ENCODE assay signal across 11 cellular contexts in the genomic region with DNA sequence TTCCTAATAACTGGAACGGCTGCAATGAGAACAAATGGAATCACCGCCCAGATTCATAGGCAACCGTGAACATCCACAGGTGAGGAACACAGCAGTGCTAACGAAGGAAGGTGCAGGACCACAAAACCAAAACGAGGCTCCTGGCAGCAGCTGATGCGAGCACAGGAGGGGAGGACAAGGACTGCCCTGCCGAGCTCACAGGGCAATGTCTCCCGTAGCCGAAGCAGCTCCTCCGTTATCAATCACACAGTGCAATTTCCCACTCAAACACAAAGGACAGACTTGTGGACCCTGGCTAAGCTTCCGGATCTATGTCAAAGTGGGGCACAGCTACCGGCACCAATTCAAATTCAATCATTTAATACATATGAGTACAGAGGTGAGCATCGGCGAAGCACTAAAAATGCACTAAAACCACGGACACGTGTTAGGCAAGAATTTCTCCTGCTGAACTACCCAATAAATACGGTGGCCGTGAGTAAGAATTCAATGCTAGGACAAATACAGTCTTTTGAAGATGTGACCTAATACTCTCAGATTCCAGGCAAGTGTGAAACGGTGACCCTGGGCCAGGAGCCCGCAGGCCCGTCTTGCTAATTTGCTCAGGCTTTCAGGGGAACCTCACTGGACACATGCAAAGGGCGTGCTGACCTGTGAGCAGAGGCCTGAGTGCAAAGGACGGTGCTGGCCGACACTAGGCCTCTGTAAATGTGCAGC.
DNase-seq lines count a peak whose midpoint lies in the region; ATAC-seq, FAIRE-seq and TF ChIP-seq lines count a peak whose summit lies in the region.
"Had no signal": no experiment of that assay in that cellular context is flagged by ENCODE, and none has a peak within 500 bp of the region (broad histone marks: within the 10 kb centered on the region; RNA-seq: fewer than 3 reads in every experiment).

No MANE protein-coding gene starts in this region.

- no peak overlapping the region for H3K4me3 ChIP-seq in IMR-90 (ENCODE audit: insufficient read depth, low read depth, low read length)
- H3K4me3 ChIP-seq in astrocyte (ENCODE audit: insufficient read depth, low read depth, low read length), result no peak overlapping the region
- H3K4me3 ChIP-seq in right lobe of liver, result no peak overlapping the region
- H3K4me3 ChIP-seq: GM12878, thoracic aorta had no signal

- H3K9me1 ChIP-seq in IMR-90 (ENCODE audit: insufficient read depth, low read length), result peaks cover 55% of the 10 kb centered on the region

- no peak overlapping the region for H2BK15ac ChIP-seq in IMR-90 (ENCODE audit: low read depth, low read length)

- peaks cover 93% of the 10 kb centered on the region for H3K79me2 ChIP-seq in astrocyte (ENCODE audit: insufficient read depth, low read length)

- H3K9me3 ChIP-seq in IMR-90 (ENCODE audit: control insufficient read depth, insufficient read depth, low read length) (no peaks in the 10 kb centered on the region), astrocyte (ENCODE audit: insufficient read depth, low read depth, low read length) (no peaks in the 10 kb centered on the region), right lobe of liver (no peaks in the 10 kb centered on the region)
- H3K9me3 ChIP-seq: thoracic aorta had no signal

- CTCF ChIA-PET in IMR-90 (lab: Yijun Ruan, JAX), result interaction anchor here (0.5 kb wide), 1 partner anchor 342 kb away, joined by 4 read pairs; no protein-coding TSS in a partner anchor

- no peak overlapping the region for H2BK120ac ChIP-seq in IMR-90 (ENCODE audit: low read depth, low read length)

- FAIRE-seq in astrocyte (lab: Jason Lieb, UNC), result no peak
- FAIRE-seq: GM12878 had no signal

- no peak overlapping the region for H2AFZ ChIP-seq in IMR-90 (replicated peaks; ENCODE audit: low read length, poor library complexity)
- no peak overlapping the region for H2AFZ ChIP-seq in astrocyte (ENCODE audit: low read depth, low read length)

- WGBS in IMR-90 (ENCODE audit: extremely low coverage in 2 of 2, insufficient read length in 1 of 2), 2 experiments, result 78% methylated on average over 8 of the region's 24 CpGs; no CpG with 5 or more reads in 1 of the 2 experiments
- 41% methylated on average over 20 of the region's 24 CpGs for WGBS in right lobe of liver (ENCODE audit: insufficient coverage, low coverage, low lambda C conversion rate, missing lambda C conversion rate)

- TF ChIP-seq POLR2A in IMR-90 (IDR thresholded peaks at IDR 0.05; ENCODE audit: low read depth, low read length) (no peak), right lobe of liver (IDR thresholded peaks at IDR 0.05) (no peak)

- ATAC-seq in IMR-90 (ENCODE audit: low read depth) (no peak), right lobe of liver (peak; percentile 34 to 80 (median 64))
- no peak for ATAC-seq in stimulated activated effector memory CD8-positive, alpha-beta T cell treated with anti-CD3 and anti-CD28 coated beads, Interleukin-12 subunit alpha, Interleukin-12 subunit beta, amount 100 ng/mL, for 72 hours
- ATAC-seq: GM12878 had no signal

- in situ Hi-C loops in IMR-90 (cut with MboI; ENCODE audit: low sequenced_read_pairs), result no loop called here

- peaks cover 42% of the 10 kb centered on the region for H3K4me1 ChIP-seq in IMR-90 (ENCODE audit: control insufficient read depth, insufficient read depth, low read length)
- peaks cover 47% of the 10 kb centered on the region for H3K4me1 ChIP-seq in astrocyte (ENCODE audit: insufficient read depth, low read length)
- peaks cover 3 to 65% (median 35%) of the 10 kb centered on the region in 4 donors for H3K4me1 ChIP-seq in right lobe of liver

- H2AK9ac ChIP-seq in IMR-90 (replicated peaks; ENCODE audit: low read depth, low read length, poor library complexity), result no peak overlapping the region

- H2BK20ac ChIP-seq in IMR-90 (ENCODE audit: low read depth, low read length), result no peak overlapping the region

- H3K27ac ChIP-seq in IMR-90 (ENCODE audit: insufficient read depth, low read length) (no peak overlapping the region), astrocyte (ENCODE audit: low read depth, low read length) (no peak overlapping the region), right lobe of liver (peak overlapping the region; percentile 42 to 59 (median 48))

- POLR2A ChIA-PET in IMR-90 (lab: Charles Lee; ENCODE audit: unreplicated experiment), result no interaction called here

- H3K4ac ChIP-seq in IMR-90 (ENCODE audit: low read depth, low read length), result peak overlapping the region; percentile 29; the same call in 1 of the 2 replicates

- peak overlapping the region; percentile 60; the same call in 1 of the 2 replicates for H2AK5ac ChIP-seq in IMR-90 (ENCODE audit: low read depth, low read length)

- peak overlapping the region; percentile 100 for H3K27ac Mint-ChIP-seq in astrocyte (ENCODE audit: unreplicated experiment)
- peak overlapping the region; percentile 54 for H3K27ac Mint-ChIP-seq in stimulated activated effector memory CD8-positive, alpha-beta T cell treated with anti-CD3 and anti-CD28 coated beads, Interleukin-12 subunit alpha, Interleukin-12 subunit beta, amount 100 ng/mL, for 72 hours

- no peak overlapping the region for H3K56ac ChIP-seq in IMR-90 (ENCODE audit: extremely low read depth, insufficient read depth, low read length)

- TF ChIP-seq CTCF in IMR-90 (conservative IDR thresholded peaks at IDR 0.05; ENCODE audit: low read depth, low read length), result no peak
- TF ChIP-seq CTCF in astrocyte (IDR thresholded peaks at IDR 0.05; ENCODE audit: insufficient read depth, low read depth, low read length), result no peak
- TF ChIP-seq CTCF in right lobe of liver (IDR thresholded peaks at IDR 0.05), result no peak

- peaks cover 19% of the 10 kb centered on the region for H3K36me3 Mint-ChIP-seq in astrocyte (ENCODE audit: low read depth, unreplicated experiment)
- H3K36me3 Mint-ChIP-seq in stimulated activated effector memory CD8-positive, alpha-beta T cell treated with anti-CD3 and anti-CD28 coated beads, Interleukin-12 subunit alpha, Interleukin-12 subunit beta, amount 100 ng/mL, for 72 hours, result peaks cover 70% of the 10 kb centered on the region

- H3K4me2 ChIP-seq in IMR-90 (ENCODE audit: low read depth, low read length) (no peak overlapping the region; the same call in 1 of the 2 replicates), astrocyte (ENCODE audit: low read length) (peak overlapping the region; percentile 40)

- no peak for TF ChIP-seq RAD21 in IMR-90 (IDR thresholded peaks at IDR 0.05; ENCODE audit: low read length)

- H3K9ac ChIP-seq in IMR-90 (ENCODE audit: low read depth, low read length) (no peak overlapping the region), astrocyte (ENCODE audit: low read length) (no peak overlapping the region)

- no TSS peak for BruUV-seq in IMR-90 (replicated peaks; lab: Mats Ljungman, UMichigan)

- H3K14ac ChIP-seq in IMR-90 (replicated peaks; ENCODE audit: low read depth, low read length), result no peak overlapping the region

- H2BK5ac ChIP-seq in IMR-90 (ENCODE audit: low read depth, low read length, poor library complexity, severe bottlenecking), result no peak overlapping the region

- no peak overlapping the region for H3K18ac ChIP-seq in IMR-90 (ENCODE audit: low read depth, low read length)

- peaks cover 62 to 88% of the 10 kb centered on the region in 2 experiments for H3K79me1 ChIP-seq in IMR-90 (ENCODE audit: low read depth in 1 of 2, low read length in 2 of 2)

- dilution Hi-C loops in IMR-90 (cut with HindIII; ENCODE audit: low sequenced_read_pairs, unreplicated experiment), result no loop called here

- H3K9me3 Mint-ChIP-seq in astrocyte (ENCODE audit: unreplicated experiment), result no peaks in the 10 kb centered on the region
- no peaks in the 10 kb centered on the region for H3K9me3 Mint-ChIP-seq in stimulated activated effector memory CD8-positive, alpha-beta T cell treated with anti-CD3 and anti-CD28 coated beads, Interleukin-12 subunit alpha, Interleukin-12 subunit beta, amount 100 ng/mL, for 72 hours

- DNase-seq in IMR-90 (no peak), astrocyte (ENCODE audit: low read depth) (no peak), right lobe of liver (peak; percentile 63 to 85 (median 81)), dermis blood vessel endothelial cell (no peak), UCSD-AML1 (lab: John Stamatoyannopoulos, UW; ENCODE audit: unreplicated experiment) (no peak)
- no peak for DNase-seq in stimulated activated effector memory CD8-positive, alpha-beta T cell treated with anti-CD3 and anti-CD28 coated beads, Interleukin-12 subunit alpha, Interleukin-12 subunit beta, amount 100 ng/mL, for 72 hours (ENCODE audit: low spot score in 2 of 2)
- no peak for DNase-seq in activated CD4-positive, alpha-beta T cell treated with anti-CD3 and anti-CD28 coated beads, Interleukin-2, amount 50 U/mL, for 48 hours
- no peak for DNase-seq in central memory CD4-positive, alpha-beta T cell
- DNase-seq: stimulated activated CD4-positive, alpha-beta T cell treated with anti-CD3 and anti-CD28 coated beads, Interleukin-4, amount 100 ng/mL, for 24 hours had no signal

- peak overlapping the region; percentile 8 for H3K4me3 Mint-ChIP-seq in astrocyte (ENCODE audit: unreplicated experiment)
- H3K4me3 Mint-ChIP-seq in stimulated activated effector memory CD8-positive, alpha-beta T cell treated with anti-CD3 and anti-CD28 coated beads, Interleukin-12 subunit alpha, Interleukin-12 subunit beta, amount 100 ng/mL, for 72 hours, result no peak overlapping the region

- no peak overlapping the region; a peak in 1 of 4 replicates for H4K8ac ChIP-seq in IMR-90 (ENCODE audit: low read depth in 2 of 2, low read length in 2 of 2)

- no peaks in the 10 kb centered on the region for H3K27me3 ChIP-seq in IMR-90 (ENCODE audit: control insufficient read depth, insufficient read depth, low read length)
- no peaks in the 10 kb centered on the region for H3K27me3 ChIP-seq in astrocyte (ENCODE audit: insufficient read depth, low read length)
- no peaks in the 10 kb centered on the region for H3K27me3 ChIP-seq in right lobe of liver

- intact Hi-C loops in IMR-90 (cut with micrococcal nuclease) (loop anchor here (5.0 kb wide), 1 partner anchor 71 kb away; a partner anchor contains a TSS), right lobe of liver (cut with DNase I) (no loop called here)

- 0 out of 2 replicates have a peak overlapping the region, but pooled peaks have one; percentile 3 for H3K23ac ChIP-seq in IMR-90 (ENCODE audit: low read depth, low read length)

- H3K36me3 ChIP-seq in IMR-90 (ENCODE audit: control insufficient read depth, insufficient read depth, low read length) (peaks cover 4% of the 10 kb centered on the region; the same call in 1 of the 2 replicates), astrocyte (ENCODE audit: insufficient read depth, low read length) (no peaks in the 10 kb centered on the region), right lobe of liver (no peaks in the 10 kb centered on the region)
- H3K36me3 ChIP-seq: thoracic aorta had no signal

- H4K5ac ChIP-seq in IMR-90 (ENCODE audit: low read depth, low read length), result no peak overlapping the region

- H3K27me3 Mint-ChIP-seq in astrocyte (ENCODE audit: low read depth, unreplicated experiment), result no peaks in the 10 kb centered on the region

- H3K4me1 Mint-ChIP-seq in astrocyte (ENCODE audit: low read depth, unreplicated experiment), result peaks cover 78% of the 10 kb centered on the region
- peaks cover 93% of the 10 kb centered on the region for H3K4me1 Mint-ChIP-seq in stimulated activated effector memory CD8-positive, alpha-beta T cell treated with anti-CD3 and anti-CD28 coated beads, Interleukin-12 subunit alpha, Interleukin-12 subunit beta, amount 100 ng/mL, for 72 hours

- no peak overlapping the region for H4K91ac ChIP-seq in IMR-90 (ENCODE audit: insufficient read depth, low read depth, low read length)

- H4K20me1 ChIP-seq in IMR-90 (ENCODE audit: insufficient read depth, low read length) (peaks cover 76% of the 10 kb centered on the region), astrocyte (ENCODE audit: insufficient read depth, low read length) (peaks cover 60% of the 10 kb centered on the region)

Comparison
In these comparisons a context has a peak if more than half of its experiments do, and no peak if none do; other contexts are left out.
1. ATAC-seq: peak in right lobe of liver (4 of 4); none in IMR-90 (single experiment) and stimulated activated effector memory CD8-positive, alpha-beta T cell treated with anti-CD3 and anti-CD28 coated beads, Interleukin-12 subunit alpha, Interleukin-12 subunit beta, amount 100 ng/mL, for 72 hours (single experiment).
2. DNase-seq: peak in right lobe of liver (3 of 3); none in IMR-90 (single experiment), astrocyte (single experiment), stimulated activated effector memory CD8-positive, alpha-beta T cell treated with anti-CD3 and anti-CD28 coated beads, Interleukin-12 subunit alpha, Interleukin-12 subunit beta, amount 100 ng/mL, for 72 hours (0 of 2), activated CD4-positive, alpha-beta T cell treated with anti-CD3 and anti-CD28 coated beads, Interleukin-2, amount 50 U/mL, for 48 hours (0 of 2), dermis blood vessel endothelial cell (single experiment), central memory CD4-positive, alpha-beta T cell (single experiment) and UCSD-AML1 (single experiment).
3. H3K27ac ChIP-seq: peak in right lobe of liver (3 of 3); none in IMR-90 (single experiment) and astrocyte (single experiment).